ENCODE assay signal across 8 cellular contexts in genomic region chr6:45677381-45677992, GRCh38.
A peak's percentile ranks its signal among the peaks of the same experiment; 100 is the strongest.
DNase-seq lines count a peak whose midpoint lies in the region; ATAC-seq and TF ChIP-seq lines count a peak whose summit lies in the region.

No MANE protein-coding gene starts in this region.

- no peak overlapping the region for H4K5ac ChIP-seq in mesendoderm (ENCODE audit: low read length)

- no peak overlapping the region for H3K4ac ChIP-seq in mesendoderm (ENCODE audit: low read depth, low read length)

- no peaks in the 10 kb centered on the region for H3K4me1 ChIP-seq in right cardiac atrium (ENCODE audit: control insufficient read depth, insufficient read depth, low read length)
- no peaks in the 10 kb centered on the region for H3K4me1 ChIP-seq in mesendoderm (ENCODE audit: control insufficient read depth, low read depth, low read length)

- H3K56ac ChIP-seq in mesendoderm (ENCODE audit: low read length), result no peak overlapping the region

- no peak overlapping the region for H3K27ac Mint-ChIP-seq in progenitor cell of endocrine pancreas

- H2BK15ac ChIP-seq in mesendoderm (replicated peaks; ENCODE audit: low read depth), result no peak overlapping the region

- H3K4me3 ChIP-seq in right cardiac atrium (ENCODE audit: low read length) (no peak overlapping the region), mesendoderm (ENCODE audit: low read length) (no peak overlapping the region)

- intact Hi-C loops in right cardiac atrium (cut with DNase I), result no loop called here

- no peak overlapping the region for H2AK5ac ChIP-seq in mesendoderm (ENCODE audit: low read length)

- no peak overlapping the region for H3K23ac ChIP-seq in mesendoderm (ENCODE audit: low read length)

- H3K27me3 ChIP-seq in right cardiac atrium (ENCODE audit: control insufficient read depth, insufficient read depth) (no peaks in the 10 kb centered on the region), mesendoderm (ENCODE audit: insufficient read depth, low read length, poor library complexity) (no peaks in the 10 kb centered on the region)

- no peak overlapping the region for H3K27ac ChIP-seq in right cardiac atrium (ENCODE audit: low read length)
- no peak overlapping the region for H3K27ac ChIP-seq in mesendoderm (ENCODE audit: low read depth, low read length)

- WGBS in right cardiac atrium, result 15% methylated on average over 13 of the region's 13 CpGs
- WGBS in mesendoderm (ENCODE audit: extremely low coverage, insufficient coverage, low lambda C conversion rate), result no CpG with 5 or more reads among the region's 13 CpGs

- no peaks in the 10 kb centered on the region for H3K79me1 ChIP-seq in mesendoderm (ENCODE audit: low read length)

- H3K9ac ChIP-seq in mesendoderm (ENCODE audit: low read length), result no peak overlapping the region

- no peaks in the 10 kb centered on the region for H3K79me2 ChIP-seq in mesendoderm (ENCODE audit: control insufficient read depth, insufficient read depth, low read length)

- no peaks in the 10 kb centered on the region for H3K36me3 Mint-ChIP-seq in activated T-cell treated with anti-CD3 and anti-CD28 coated beads, Interleukin-2, amount 50 U/mL, for 4 hours (ENCODE audit: insufficient read depth)
- H3K36me3 Mint-ChIP-seq in progenitor cell of endocrine pancreas (ENCODE audit: insufficient read depth), result peaks cover 2% of the 10 kb centered on the region

- H2BK120ac ChIP-seq in mesendoderm (ENCODE audit: low read depth, low read length), result no peak overlapping the region

- ATAC-seq in GM18517 (IDR thresholded peaks at IDR 0.05; ENCODE audit: unreplicated experiment) (peak; percentile 57), HG02571 (IDR thresholded peaks at IDR 0.05; ENCODE audit: unreplicated experiment) (peak; percentile 41), right cardiac atrium (peak; percentile 66 to 74)
- peak; percentile 84 to 86 for ATAC-seq in activated T-cell treated with anti-CD3 and anti-CD28 coated beads, Interleukin-2, amount 50 U/mL, for 4 hours

- no peaks in the 10 kb centered on the region for H3K36me3 ChIP-seq in mesendoderm (ENCODE audit: control insufficient read depth, insufficient read depth, low read length)

- H4K8ac ChIP-seq in mesendoderm (ENCODE audit: low read depth, low read length), result no peak overlapping the region

- H3K18ac ChIP-seq in mesendoderm (ENCODE audit: low read length), result no peak overlapping the region

- no peak overlapping the region for H2BK5ac ChIP-seq in mesendoderm (ENCODE audit: low read length)

- peaks cover 8% of the 10 kb centered on the region for H3K9me3 Mint-ChIP-seq in activated T-cell treated with anti-CD3 and anti-CD28 coated beads, Interleukin-2, amount 50 U/mL, for 4 hours
- H3K9me3 Mint-ChIP-seq in progenitor cell of endocrine pancreas (ENCODE audit: low read depth), result peaks cover 7% of the 10 kb centered on the region

- peak; percentile 93 for DNase-seq in MV-4-11 (lab: John Stamatoyannopoulos, UW)
- DNase-seq in activated T-cell treated with anti-CD3 and anti-CD28 coated beads, Interleukin-2, amount 50 U/mL, for 4 hours, result no peak
- peak in 1 of 3 donors; percentile 59 for DNase-seq in right cardiac atrium
- DNase-seq in stimulated activated CD8-positive, alpha-beta memory T cell treated with anti-CD3 and anti-CD28 coated beads, Interleukin-15, amount 100 ng/mL, for 1 hour (ENCODE audit: low read depth), result peak; percentile 18
- DNase-seq in progenitor cell of endocrine pancreas (ENCODE audit: low spot score, unreplicated experiment), result no peak
- DNase-seq in mesendoderm, result no peak

- peaks cover 40% of the 10 kb centered on the region for H3K4me1 Mint-ChIP-seq in activated T-cell treated with anti-CD3 and anti-CD28 coated beads, Interleukin-2, amount 50 U/mL, for 4 hours (ENCODE audit: low read depth)
- peaks cover 4% of the 10 kb centered on the region for H3K4me1 Mint-ChIP-seq in progenitor cell of endocrine pancreas (ENCODE audit: low read depth)

- no peak for TF ChIP-seq CTCF in progenitor cell of endocrine pancreas (IDR thresholded peaks at IDR 0.05; ENCODE audit: unreplicated experiment)

- H3K9me3 ChIP-seq in right cardiac atrium (ENCODE audit: control insufficient read depth, low read length), result peaks cover 2% of the 10 kb centered on the region

- H3K27me3 Mint-ChIP-seq in activated T-cell treated with anti-CD3 and anti-CD28 coated beads, Interleukin-2, amount 50 U/mL, for 4 hours (ENCODE audit: low read depth), result no peaks in the 10 kb centered on the region
- H3K27me3 Mint-ChIP-seq in progenitor cell of endocrine pancreas, result no peaks in the 10 kb centered on the region

- H3K4me3 Mint-ChIP-seq in activated T-cell treated with anti-CD3 and anti-CD28 coated beads, Interleukin-2, amount 50 U/mL, for 4 hours, result peak overlapping the region; percentile 58
- H3K4me3 Mint-ChIP-seq in progenitor cell of endocrine pancreas (ENCODE audit: low read depth), result no peak overlapping the region

- H3K4me2 ChIP-seq in mesendoderm (ENCODE audit: low read length), result no peak overlapping the region

Comparison
In these comparisons a context has a peak if more than half of its experiments do, and no peak if none do; other contexts are left out.
1. DNase-seq: peak in MV-4-11 (single experiment) and stimulated activated CD8-positive, alpha-beta memory T cell treated with anti-CD3 and anti-CD28 coated beads, Interleukin-15, amount 100 ng/mL, for 1 hour (single experiment); none in activated T-cell treated with anti-CD3 and anti-CD28 coated beads, Interleukin-2, amount 50 U/mL, for 4 hours (single experiment), progenitor cell of endocrine pancreas (single experiment) and mesendoderm (single experiment).
2. Peak in every context shown above with its lines, with median percentiles within 50 percentile points of each other: ATAC-seq.